In genomic region chr5:170623576-170624181, GRCh38 we compare ENCODE assay signal across 8 cellular contexts.
DNase-seq lines count a peak whose midpoint lies in the region; TF ChIP-seq lines count a peak whose summit lies in the region.

No MANE protein-coding gene starts in this region.

- peak in 4 of 6 experiments; percentile 3 to 48 (median 46) for TF ChIP-seq CTCF in thyroid gland (IDR thresholded peaks at IDR 0.05)

- H3K27ac Mint-ChIP-seq in activated T-cell treated with anti-CD3 and anti-CD28 coated beads, Interleukin-2, amount 50 U/mL, for 24 hours = no peak overlapping the region

- peak; percentile 56 for DNase-seq in activated T-cell treated with anti-CD3 and anti-CD28 coated beads, Interleukin-2, amount 50 U/mL, for 24 hours
- no peak for DNase-seq in activated T-cell treated with anti-CD3 and anti-CD28 coated beads for 4 hours
- DNase-seq in NCI-H2029 treated with DMSO at 0.1 percent for 48 hours (lab: John Stamatoyannopoulos, UW) = peak; percentile 42
- DNase-seq in astrocyte of the hippocampus (ENCODE audit: low read depth, low spot score) = peak; percentile 75
- peak; percentile 77 for DNase-seq in left kidney (ENCODE audit: low read depth, low spot score)
- peak; percentile 23 to 26 for DNase-seq in thyroid gland
- no peak for DNase-seq in HuH-7.5 (ENCODE audit: low spot score)
- no peak for DNase-seq in mucosa of gallbladder (ENCODE audit: low spot score)

- WGBS in thyroid gland, 2 donors = 35 to 47% methylated on average over 14 to 16 of the region's 16 CpGs

- TF ChIP-seq POLR2A in thyroid gland (IDR thresholded peaks at IDR 0.05) = no peak

- no peaks in the 10 kb centered on the region for H3K36me3 ChIP-seq in thyroid gland

- no peaks in the 10 kb centered on the region for H3K27me3 ChIP-seq in thyroid gland

- H3K4me1 Mint-ChIP-seq in activated T-cell treated with anti-CD3 and anti-CD28 coated beads, Interleukin-2, amount 50 U/mL, for 24 hours (ENCODE audit: low read depth) = no peaks in the 10 kb centered on the region

- H3K4me3 ChIP-seq in thyroid gland (replicated peaks in 1 of 3) = no peak overlapping the region

- intact Hi-C loops in thyroid gland (cut with DNase I) = no loop called here

- no peak overlapping the region for H3K27ac ChIP-seq in thyroid gland

- no peaks in the 10 kb centered on the region for H3K9me3 Mint-ChIP-seq in activated T-cell treated with anti-CD3 and anti-CD28 coated beads, Interleukin-2, amount 50 U/mL, for 24 hours

- H3K36me3 Mint-ChIP-seq in activated T-cell treated with anti-CD3 and anti-CD28 coated beads, Interleukin-2, amount 50 U/mL, for 24 hours (ENCODE audit: low read depth) = no peaks in the 10 kb centered on the region

- no peak overlapping the region for H3K4me3 Mint-ChIP-seq in activated T-cell treated with anti-CD3 and anti-CD28 coated beads, Interleukin-2, amount 50 U/mL, for 24 hours

- H3K9me3 ChIP-seq in thyroid gland = no peaks in the 10 kb centered on the region

- no peaks in the 10 kb centered on the region for H3K4me1 ChIP-seq in thyroid gland

- H3K27me3 Mint-ChIP-seq in activated T-cell treated with anti-CD3 and anti-CD28 coated beads, Interleukin-2, amount 50 U/mL, for 24 hours = peaks cover 27% of the 10 kb centered on the region

Comparison
In these comparisons a context has a peak if more than half of its experiments do, and no peak if none do; other contexts are left out.
1. DNase-seq: peak in activated T-cell treated with anti-CD3 and anti-CD28 coated beads, Interleukin-2, amount 50 U/mL, for 24 hours (single experiment), NCI-H2029 treated with DMSO at 0.1 percent for 48 hours (single experiment), astrocyte of the hippocampus (single experiment), left kidney (single experiment) and thyroid gland (2 of 2); none in activated T-cell treated with anti-CD3 and anti-CD28 coated beads for 4 hours (single experiment), HuH-7.5 (single experiment) and mucosa of gallbladder (single experiment).